ENCODE assay signal across 9 cellular contexts in genomic region chr5:132467292-132467984, GRCh38. TPM values are rescaled to one million over a fixed set of nuclear protein-coding genes. Genes with fewer than 3 reads are reported as not detected.
DNase-seq lines count a peak whose midpoint lies in the region; ATAC-seq, FAIRE-seq and TF ChIP-seq lines count a peak whose summit lies in the region.
"Had no signal": no experiment of that assay in that cellular context is flagged by ENCODE, and none has a peak within 500 bp of the region (broad histone marks: within the 10 kb centered on the region; RNA-seq: fewer than 3 reads in every experiment).

No MANE protein-coding gene starts in this region.

- no peak for ATAC-seq in activated CD4-positive, alpha-beta T cell treated with anti-CD3 and anti-CD28 coated beads for 36 hours
- ATAC-seq in HG02981 (IDR thresholded peaks at IDR 0.05; ENCODE audit: unreplicated experiment): peak; percentile 34
- no peak for ATAC-seq in T-cell (replicated peaks in 1 of 4)
- ATAC-seq in sciatic nerve: no peak
- no peak for ATAC-seq in HG03196 (IDR thresholded peaks at IDR 0.05; ENCODE audit: unreplicated experiment)
- ATAC-seq in WTC11: no peak

- TF ChIP-seq CTCF in D721Med (IDR thresholded peaks at IDR 0.05; ENCODE audit: insufficient read depth, missing control alignments) (no peak), WTC11 (IDR thresholded peaks at IDR 0.05) (no peak)

- no peaks in the 10 kb centered on the region for H3K27me3 Mint-ChIP-seq in activated CD4-positive, alpha-beta T cell treated with anti-CD3 and anti-CD28 coated beads for 36 hours
- H3K27me3 Mint-ChIP-seq in T-cell (no peaks in the 10 kb centered on the region), WTC11 (ENCODE audit: low read depth) (peaks cover 2% of the 10 kb centered on the region; the same call in 1 of the 2 replicates)

- H3K27ac Mint-ChIP-seq in activated CD4-positive, alpha-beta T cell treated with anti-CD3 and anti-CD28 coated beads for 36 hours: peak overlapping the region; percentile 63
- H3K27ac Mint-ChIP-seq in T-cell: peak overlapping the region; percentile 97 to 100
- no peak overlapping the region for H3K27ac Mint-ChIP-seq in WTC11
- H3K27ac Mint-ChIP-seq: brain had no signal

- peak; percentile 3 for DNase-seq in activated CD4-positive, alpha-beta T cell treated with anti-CD3 and anti-CD28 coated beads for 36 hours
- DNase-seq in activated CD4-positive, alpha-beta T cell treated with anti-CD3 and anti-CD28 coated beads for 48 hours: no peak
- DNase-seq in T-cell (peak in 1 of 34 experiments; percentile 5), sciatic nerve (ENCODE audit: low spot score) (peak; percentile 34), D721Med (ENCODE audit: insufficient read length, low spot score) (no peak), WTC11 (ENCODE audit: low spot score) (no peak)

- no peaks in the 10 kb centered on the region for H3K9me3 Mint-ChIP-seq in activated CD4-positive, alpha-beta T cell treated with anti-CD3 and anti-CD28 coated beads for 36 hours (ENCODE audit: low read depth)
- H3K9me3 Mint-ChIP-seq in T-cell (no peaks in the 10 kb centered on the region), WTC11 (peaks cover 11% of the 10 kb centered on the region)

- no peak for FAIRE-seq in D721Med (lab: Jason Lieb, UNC)

- peaks cover 88% of the 10 kb centered on the region for H3K4me1 Mint-ChIP-seq in activated CD4-positive, alpha-beta T cell treated with anti-CD3 and anti-CD28 coated beads for 36 hours
- H3K4me1 Mint-ChIP-seq in T-cell (peaks cover 93 to 97% (median 95%) of the 10 kb centered on the region in 3 donors), WTC11 (peaks cover 41% of the 10 kb centered on the region)

- H3K4me3 Mint-ChIP-seq in activated CD4-positive, alpha-beta T cell treated with anti-CD3 and anti-CD28 coated beads for 36 hours: peak overlapping the region; percentile 27
- H3K4me3 Mint-ChIP-seq in T-cell: peak overlapping the region in 2 of 3 donors; percentile 25 to 77
- no peak overlapping the region for H3K4me3 Mint-ChIP-seq in WTC11
- H3K4me3 Mint-ChIP-seq: brain had no signal

- CTCF ChIA-PET in activated CD4-positive, alpha-beta T cell treated with anti-CD3 and anti-CD28 coated beads for 36 hours (lab: Charles Lee): interaction anchor here (0.6 to 4.0 kb wide), 22 partner anchors 9 to 1640 kb away, joined by 3 to 44 read pairs (median 6); no protein-coding TSS in a partner anchor
- CTCF ChIA-PET in T-cell (lab: Charles Lee) (interaction anchor here (0.6 to 4.5 kb wide), 16 partner anchors 11 to 81 kb away, joined by 3 to 61 read pairs (median 8); partner anchors contain the start of gene IRF1 (in 1 of the 2)), WTC11 (lab: Charles Lee) (interaction anchor here (0.8 to 1.4 kb wide), 2 partner anchors 23 to 189 kb away, joined by 3 to 5 read pairs; partner anchors contain the start of gene IRF1)

- peaks cover 21% of the 10 kb centered on the region for H3K36me3 Mint-ChIP-seq in activated CD4-positive, alpha-beta T cell treated with anti-CD3 and anti-CD28 coated beads for 36 hours (ENCODE audit: low read depth)
- H3K36me3 Mint-ChIP-seq in T-cell: peaks cover 15% of the 10 kb centered on the region
- H3K36me3 Mint-ChIP-seq in WTC11: peaks cover 10% of the 10 kb centered on the region
- H3K36me3 Mint-ChIP-seq: brain had no signal

- POLR2A ChIA-PET in activated CD4-positive, alpha-beta T cell treated with anti-CD3 and anti-CD28 coated beads for 36 hours (lab: Charles Lee): interaction anchor here (0.6 to 5.5 kb wide), 13 partner anchors 11 to 55 kb away, joined by 3 to 91 read pairs (median 4); partner anchors contain the start of gene IRF1
- POLR2A ChIA-PET in T-cell (lab: Charles Lee) (interaction anchor here (0.5 to 4.4 kb wide), 19 partner anchors 9 to 54 kb away, joined by 3 to 111 read pairs (median 5); partner anchors contain the start of gene IRF1 (in 2 of the 2)), WTC11 (lab: Charles Lee) (interaction anchor here (0.5 kb wide), 1 partner anchor 9 kb away, joined by 3 read pairs; no protein-coding TSS in a partner anchor)

- intact Hi-C loops in activated CD4-positive, alpha-beta T cell treated with anti-CD3 and anti-CD28 coated beads for 36 hours (cut with DNase I, micrococcal nuclease): loop anchor here in 1 of 2 experiments (2.0 kb wide), 2 partner anchors 21 to 43 kb away; no protein-coding TSS in a partner anchor
- intact Hi-C loops in sciatic nerve (cut with DNase I): no loop called here

TF ChIP-seq in WTC11, 78 proteins besides CTCF, POLR2A, EP300 and RAD21:
- no peak for TF ChIP-seq ESRRA (CRISPR knock-in tag; IDR thresholded peaks at IDR 0.05; ENCODE audit: borderline replicate concordance)
- no peak for TF ChIP-seq ZNF396 (CRISPR knock-in tag; IDR thresholded peaks at IDR 0.05; ENCODE audit: borderline replicate concordance)
- no peak for TF ChIP-seq ZNF138 (CRISPR knock-in tag; conservative IDR thresholded peaks at IDR 0.05)
- TF ChIP-seq ZNF263 (CRISPR knock-in tag; IDR thresholded peaks at IDR 0.05; ENCODE audit: low read depth): no peak
- no peak for TF ChIP-seq ZNF121 (CRISPR knock-in tag; IDR thresholded peaks at IDR 0.05)
- no peak for TF ChIP-seq EMX1 (CRISPR knock-in tag; IDR thresholded peaks at IDR 0.05)
- TF ChIP-seq HMGA2 (CRISPR knock-in tag; IDR thresholded peaks at IDR 0.05): no peak
- TF ChIP-seq, protein P1, sequence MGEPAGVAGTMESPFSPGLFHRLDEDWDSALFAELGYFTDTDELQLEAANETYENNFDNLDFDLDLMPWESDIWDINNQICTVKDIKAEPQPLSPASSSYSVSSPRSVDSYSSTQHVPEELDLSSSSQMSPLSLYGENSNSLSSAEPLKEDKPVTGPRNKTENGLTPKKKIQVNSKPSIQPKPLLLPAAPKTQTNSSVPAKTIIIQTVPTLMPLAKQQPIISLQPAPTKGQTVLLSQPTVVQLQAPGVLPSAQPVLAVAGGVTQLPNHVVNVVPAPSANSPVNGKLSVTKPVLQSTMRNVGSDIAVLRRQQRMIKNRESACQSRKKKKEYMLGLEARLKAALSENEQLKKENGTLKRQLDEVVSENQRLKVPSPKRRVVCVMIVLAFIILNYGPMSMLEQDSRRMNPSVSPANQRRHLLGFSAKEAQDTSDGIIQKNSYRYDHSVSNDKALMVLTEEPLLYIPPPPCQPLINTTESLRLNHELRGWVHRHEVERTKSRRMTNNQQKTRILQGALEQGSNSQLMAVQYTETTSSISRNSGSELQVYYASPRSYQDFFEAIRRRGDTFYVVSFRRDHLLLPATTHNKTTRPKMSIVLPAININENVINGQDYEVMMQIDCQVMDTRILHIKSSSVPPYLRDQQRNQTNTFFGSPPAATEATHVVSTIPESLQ (CRISPR knock-in tag; IDR thresholded peaks at IDR 0.05): no peak
- TF ChIP-seq SMAD3 (CRISPR knock-in tag; IDR thresholded peaks at IDR 0.05; ENCODE audit: borderline replicate concordance): no peak
- TF ChIP-seq GTF2I (CRISPR knock-in tag; conservative IDR thresholded peaks at IDR 0.05): no peak
- TF ChIP-seq CBFB (CRISPR knock-in tag; IDR thresholded peaks at IDR 0.05; ENCODE audit: low read depth): no peak
- TF ChIP-seq, protein P2, sequence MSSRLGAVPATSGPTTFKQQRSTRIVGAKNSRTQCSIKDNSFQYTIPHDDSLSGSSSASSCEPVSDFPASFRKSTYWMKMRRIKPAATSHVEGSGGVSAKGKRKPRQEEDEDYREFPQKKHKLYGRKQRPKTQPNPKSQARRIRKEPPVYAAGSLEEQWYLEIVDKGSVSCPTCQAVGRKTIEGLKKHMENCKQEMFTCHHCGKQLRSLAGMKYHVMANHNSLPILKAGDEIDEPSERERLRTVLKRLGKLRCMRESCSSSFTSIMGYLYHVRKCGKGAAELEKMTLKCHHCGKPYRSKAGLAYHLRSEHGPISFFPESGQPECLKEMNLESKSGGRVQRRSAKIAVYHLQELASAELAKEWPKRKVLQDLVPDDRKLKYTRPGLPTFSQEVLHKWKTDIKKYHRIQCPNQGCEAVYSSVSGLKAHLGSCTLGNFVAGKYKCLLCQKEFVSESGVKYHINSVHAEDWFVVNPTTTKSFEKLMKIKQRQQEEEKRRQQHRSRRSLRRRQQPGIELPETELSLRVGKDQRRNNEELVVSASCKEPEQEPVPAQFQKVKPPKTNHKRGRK (CRISPR knock-in tag; IDR thresholded peaks at IDR 0.05; ENCODE audit: borderline replicate concordance): no peak
- TF ChIP-seq, protein P3, sequence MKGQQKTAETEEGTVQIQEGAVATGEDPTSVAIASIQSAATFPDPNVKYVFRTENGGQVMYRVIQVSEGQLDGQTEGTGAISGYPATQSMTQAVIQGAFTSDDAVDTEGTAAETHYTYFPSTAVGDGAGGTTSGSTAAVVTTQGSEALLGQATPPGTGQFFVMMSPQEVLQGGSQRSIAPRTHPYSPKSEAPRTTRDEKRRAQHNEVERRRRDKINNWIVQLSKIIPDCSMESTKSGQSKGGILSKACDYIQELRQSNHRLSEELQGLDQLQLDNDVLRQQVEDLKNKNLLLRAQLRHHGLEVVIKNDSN (CRISPR knock-in tag; IDR thresholded peaks at IDR 0.05): no peak
- no peak for TF ChIP-seq ZNF671 (CRISPR knock-in tag; IDR thresholded peaks at IDR 0.05)
- TF ChIP-seq RELA (CRISPR knock-in tag; IDR thresholded peaks at IDR 0.05; ENCODE audit: borderline replicate concordance): no peak
- no peak for TF ChIP-seq USF2 (CRISPR knock-in tag; IDR thresholded peaks at IDR 0.05)
- TF ChIP-seq, protein P4, sequence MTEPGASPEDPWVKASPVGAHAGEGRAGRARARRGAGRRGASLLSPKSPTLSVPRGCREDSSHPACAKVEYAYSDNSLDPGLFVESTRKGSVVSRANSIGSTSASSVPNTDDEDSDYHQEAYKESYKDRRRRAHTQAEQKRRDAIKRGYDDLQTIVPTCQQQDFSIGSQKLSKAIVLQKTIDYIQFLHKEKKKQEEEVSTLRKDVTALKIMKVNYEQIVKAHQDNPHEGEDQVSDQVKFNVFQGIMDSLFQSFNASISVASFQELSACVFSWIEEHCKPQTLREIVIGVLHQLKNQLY (CRISPR knock-in tag; IDR thresholded peaks at IDR 0.05): no peak
- TF ChIP-seq TCF7 (CRISPR knock-in tag; IDR thresholded peaks at IDR 0.05; ENCODE audit: low read depth): no peak

RNA-seq across cellular contexts. Expression of gene IRF1, which starts 23.1 kb away (rescaled TPM):
- total RNA-seq in activated CD4-positive, alpha-beta T cell treated with anti-CD3 and anti-CD28 coated beads for 36 hours: 100 to 1,000 TPM; 121 to 130 TPM
- total RNA-seq in T-cell (100 to 1,000 TPM; 167 to 859 (median 252) TPM), sciatic nerve (52.2 TPM), WTC11 (2021) (8.8 to 9.8 TPM (median 9.4 TPM) in 3 replicates)

Comparison
In these comparisons a context has a peak if more than half of its experiments do, and no peak if none do; other contexts are left out.
1. DNase-seq: peak in activated CD4-positive, alpha-beta T cell treated with anti-CD3 and anti-CD28 coated beads for 36 hours (single experiment) and sciatic nerve (single experiment); none in activated CD4-positive, alpha-beta T cell treated with anti-CD3 and anti-CD28 coated beads for 48 hours (single experiment), D721Med (single experiment) and WTC11 (single experiment).